In the genomic region with DNA sequence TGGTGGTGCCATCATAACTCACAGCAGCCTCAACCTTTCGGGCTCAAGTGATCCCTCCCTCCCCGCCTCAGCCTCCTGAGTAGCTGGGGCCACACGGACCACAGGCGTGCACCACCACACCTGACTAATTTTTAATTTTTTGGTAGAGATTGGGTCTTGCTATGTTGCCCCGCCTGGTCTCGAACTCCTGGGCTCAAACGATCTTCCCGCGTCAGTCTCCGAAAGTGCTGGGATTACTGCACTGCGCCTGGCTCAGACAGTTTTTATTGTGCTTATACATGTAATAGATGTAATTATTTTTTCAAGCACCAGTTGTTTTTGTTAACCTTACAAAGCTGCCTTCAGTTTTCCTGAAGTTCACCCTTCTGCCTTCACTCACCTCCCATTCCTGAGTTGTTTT, we compare ENCODE assay signal across 8 cellular contexts. TPM values are rescaled to one million over a fixed set of nuclear protein-coding genes. Genes with fewer than 3 reads are reported as not detected.
DNase-seq lines count a peak whose midpoint lies in the region; ATAC-seq and TF ChIP-seq lines count a peak whose summit lies in the region.

No MANE protein-coding gene starts in this region.

- H3K4me3 ChIP-seq in left ventricle myocardium inferior: peak overlapping the region; percentile 65
- no peak overlapping the region for H3K4me3 ChIP-seq in right cardiac atrium (ENCODE audit: low read length)
- no peak overlapping the region for H3K4me3 ChIP-seq in uterus
- no peak overlapping the region for H3K4me3 ChIP-seq in trophoblast cell (ENCODE audit: low read depth, low read length)

- H4K12ac ChIP-seq in trophoblast cell (ENCODE audit: low read depth, low read length): no peak overlapping the region

- no peaks in the 10 kb centered on the region for H3K27me3 ChIP-seq in left ventricle myocardium inferior (ENCODE audit: low read depth)
- H3K27me3 ChIP-seq in right cardiac atrium (ENCODE audit: control insufficient read depth, insufficient read depth): no peaks in the 10 kb centered on the region
- no peaks in the 10 kb centered on the region for H3K27me3 ChIP-seq in uterus
- no peaks in the 10 kb centered on the region for H3K27me3 ChIP-seq in trophoblast cell (ENCODE audit: insufficient read depth, low read length)

- no peak overlapping the region for H3K4me2 ChIP-seq in trophoblast cell (ENCODE audit: low read length)

- H3K23ac ChIP-seq in trophoblast cell (ENCODE audit: low read length): no peak overlapping the region

- no peak overlapping the region for H2AK5ac ChIP-seq in trophoblast cell (ENCODE audit: low read length)

- no peaks in the 10 kb centered on the region for H3K36me3 Mint-ChIP-seq in activated naive CD8-positive, alpha-beta T cell
- H3K36me3 Mint-ChIP-seq in mesothelial cell of epicardium: peaks cover 11% of the 10 kb centered on the region

- DNase-seq in left ventricle myocardium inferior: no peak
- no peak for DNase-seq in right cardiac atrium
- DNase-seq in mesothelial cell of epicardium (ENCODE audit: low spot score in 2 of 2, unreplicated experiment in 2 of 2): no peak
- DNase-seq in uterus: no peak
- DNase-seq in trophoblast cell: no peak
- DNase-seq in NCI-H226: no peak

- H3K9me3 Mint-ChIP-seq in activated naive CD8-positive, alpha-beta T cell (ENCODE audit: low read depth): no peaks in the 10 kb centered on the region
- no peaks in the 10 kb centered on the region for H3K9me3 Mint-ChIP-seq in mesothelial cell of epicardium

- H3K27ac ChIP-seq in left ventricle myocardium inferior (replicated peaks) (peak overlapping the region; percentile 83), right cardiac atrium (ENCODE audit: low read length) (no peak overlapping the region), uterus (peak overlapping the region; percentile 81 to 86), trophoblast cell (ENCODE audit: low read depth, low read length) (no peak overlapping the region)

- no peak overlapping the region for H4K91ac ChIP-seq in trophoblast cell (ENCODE audit: low read depth, low read length)

- H3K27ac Mint-ChIP-seq in activated naive CD8-positive, alpha-beta T cell: peak overlapping the region; percentile 31
- H3K27ac Mint-ChIP-seq in mesothelial cell of epicardium: no peak overlapping the region

- H3K4me1 Mint-ChIP-seq in activated naive CD8-positive, alpha-beta T cell (ENCODE audit: low read depth): peaks cover 38% of the 10 kb centered on the region
- H3K4me1 Mint-ChIP-seq in mesothelial cell of epicardium: peaks cover 22% of the 10 kb centered on the region

- no peak overlapping the region for H2AFZ ChIP-seq in trophoblast cell (ENCODE audit: insufficient read depth, low read length, poor library complexity)

- WGBS in right cardiac atrium: 95% methylated on average over 11 of the region's 11 CpGs
- no CpG with 5 or more reads among the region's 11 CpGs for WGBS in trophoblast cell (ENCODE audit: extremely low coverage, insufficient coverage, insufficient read length)

- H3K79me1 ChIP-seq in trophoblast cell (ENCODE audit: low read length): no peaks in the 10 kb centered on the region

- ATAC-seq in right cardiac atrium: no peak
- no peak for ATAC-seq in GM19035 (IDR thresholded peaks at IDR 0.05; ENCODE audit: unreplicated experiment)

- no peak overlapping the region for H4K8ac ChIP-seq in trophoblast cell (ENCODE audit: low read depth, low read length)

- peaks cover 51% of the 10 kb centered on the region for H3K4me1 ChIP-seq in left ventricle myocardium inferior
- H3K4me1 ChIP-seq in right cardiac atrium (ENCODE audit: control insufficient read depth, insufficient read depth, low read length): peaks cover 4% of the 10 kb centered on the region
- H3K4me1 ChIP-seq in uterus: peaks cover 0 to 3% of the 10 kb centered on the region in 2 donors
- peaks cover 0 to 9% of the 10 kb centered on the region in 2 experiments for H3K4me1 ChIP-seq in trophoblast cell (ENCODE audit: control insufficient read depth in 1 of 2, insufficient read depth in 2 of 2, low read length in 2 of 2)

- H2BK12ac ChIP-seq in trophoblast cell (ENCODE audit: low read length): no peak overlapping the region

- no peaks in the 10 kb centered on the region for H3K79me2 ChIP-seq in trophoblast cell (ENCODE audit: control insufficient read depth, insufficient read depth, low read length, poor library complexity)

- no peaks in the 10 kb centered on the region for H3K27me3 Mint-ChIP-seq in activated naive CD8-positive, alpha-beta T cell
- no peaks in the 10 kb centered on the region for H3K27me3 Mint-ChIP-seq in mesothelial cell of epicardium (ENCODE audit: low read depth)

- no peak overlapping the region for H3K4ac ChIP-seq in trophoblast cell (ENCODE audit: low read depth, low read length)

- TF ChIP-seq CTCF in left ventricle myocardium inferior (IDR thresholded peaks at IDR 0.05; ENCODE audit: borderline replicate concordance) (no peak), mesothelial cell of epicardium (IDR thresholded peaks at IDR 0.05; ENCODE audit: unreplicated experiment) (no peak), uterus (IDR thresholded peaks at IDR 0.05) (no peak)

- no peak for TF ChIP-seq POLR2A in uterus (IDR thresholded peaks at IDR 0.05)

- peak overlapping the region; percentile 87 for H3K4me3 Mint-ChIP-seq in activated naive CD8-positive, alpha-beta T cell
- peak overlapping the region; percentile 76 for H3K4me3 Mint-ChIP-seq in mesothelial cell of epicardium

- H2BK5ac ChIP-seq in trophoblast cell (ENCODE audit: low read depth, low read length, poor library complexity): no peak overlapping the region

- no peak overlapping the region for H3K14ac ChIP-seq in trophoblast cell (ENCODE audit: low read length)

- H3K9me3 ChIP-seq in left ventricle myocardium inferior (replicated peaks) (no peaks in the 10 kb centered on the region), right cardiac atrium (ENCODE audit: control insufficient read depth, low read length) (no peaks in the 10 kb centered on the region), uterus (no peaks in the 10 kb centered on the region), trophoblast cell (ENCODE audit: insufficient read depth, low read depth, low read length) (no peaks in the 10 kb centered on the region)

- no peak overlapping the region for H3K18ac ChIP-seq in trophoblast cell (ENCODE audit: low read length)

- peaks cover 12% of the 10 kb centered on the region for H3K36me3 ChIP-seq in left ventricle myocardium inferior
- H3K36me3 ChIP-seq in uterus: no peaks in the 10 kb centered on the region
- peaks cover 2 to 3% of the 10 kb centered on the region in 2 experiments for H3K36me3 ChIP-seq in trophoblast cell (ENCODE audit: control insufficient read depth in 1 of 2, insufficient read depth in 2 of 2, low read length in 2 of 2)

- H3K9ac ChIP-seq in trophoblast cell (ENCODE audit: low read length): no peak overlapping the region

- intact Hi-C loops in left ventricle myocardium inferior (cut with micrococcal nuclease) (no loop called here), right cardiac atrium (cut with DNase I) (loop anchor here in 3 of 4 donors (5.0 to 10.0 kb wide), 2 partner anchors 35 to 72 kb away; partner anchors contain the start of gene BRWD1 (in 2 of the 3)), uterus (cut with DNase I; ENCODE audit: low total_unique reads) (loop anchor here (10.0 kb wide), 2 partner anchors 72 to 202 kb away; partner anchors contain the start of genes BRWD1 and PSMG1)

- no peak overlapping the region for H2BK120ac ChIP-seq in trophoblast cell (ENCODE audit: insufficient read depth, low read length, poor library complexity)

RNA-seq across cellular contexts. Expression of gene HMGN1, which starts 38.0 kb away (rescaled TPM):
- 64.5 TPM for total RNA-seq in left ventricle myocardium inferior
- total RNA-seq in right cardiac atrium: 10 to 100 TPM; 66.5 to 84.6 (median 80.8) TPM
- polyA plus RNA-seq in right cardiac atrium: 50.7 TPM
- total RNA-seq in mesothelial cell of epicardium: 459 to 483 TPM (median 479 TPM) in 3 replicates
- 100 to 1,000 TPM in 2 of 4 donors, 10 to 100 TPM in 2; 87.9 to 222 (median 102) TPM for total RNA-seq in uterus
- 433 and 454 TPM in 2 replicates for polyA plus RNA-seq in trophoblast cell (2013)

RNA-seq across cellular contexts. Expression of gene LCA5L, which starts 58.7 kb away (rescaled TPM):
- total RNA-seq in left ventricle myocardium inferior (0.80 TPM), right cardiac atrium (1 to 10 TPM in 3 of 4 donors, under 1 TPM in 1; 0.59 to 1.3 (median 1.2) TPM), mesothelial cell of epicardium (0.86 to 1.6 TPM (median 1.3 TPM) in 3 replicates), uterus (1 to 10 TPM in 2 of 4 donors, under 1 TPM in 1, not detected in 1; 0.26 to 4.1 (median 2.2) TPM)
- polyA plus RNA-seq in right cardiac atrium: 0.50 TPM
- polyA plus RNA-seq in trophoblast cell (2013): 0.47 and 0.78 TPM in 2 replicates

Comparison
In these comparisons a context has a peak if more than half of its experiments do, and no peak if none do; other contexts are left out.
1. H3K27ac ChIP-seq: peak in left ventricle myocardium inferior (single experiment) and uterus (2 of 2); none in right cardiac atrium (single experiment) and trophoblast cell (single experiment).